Comparison of ENCODE assay signal across 9 cellular contexts in the genomic region with DNA sequence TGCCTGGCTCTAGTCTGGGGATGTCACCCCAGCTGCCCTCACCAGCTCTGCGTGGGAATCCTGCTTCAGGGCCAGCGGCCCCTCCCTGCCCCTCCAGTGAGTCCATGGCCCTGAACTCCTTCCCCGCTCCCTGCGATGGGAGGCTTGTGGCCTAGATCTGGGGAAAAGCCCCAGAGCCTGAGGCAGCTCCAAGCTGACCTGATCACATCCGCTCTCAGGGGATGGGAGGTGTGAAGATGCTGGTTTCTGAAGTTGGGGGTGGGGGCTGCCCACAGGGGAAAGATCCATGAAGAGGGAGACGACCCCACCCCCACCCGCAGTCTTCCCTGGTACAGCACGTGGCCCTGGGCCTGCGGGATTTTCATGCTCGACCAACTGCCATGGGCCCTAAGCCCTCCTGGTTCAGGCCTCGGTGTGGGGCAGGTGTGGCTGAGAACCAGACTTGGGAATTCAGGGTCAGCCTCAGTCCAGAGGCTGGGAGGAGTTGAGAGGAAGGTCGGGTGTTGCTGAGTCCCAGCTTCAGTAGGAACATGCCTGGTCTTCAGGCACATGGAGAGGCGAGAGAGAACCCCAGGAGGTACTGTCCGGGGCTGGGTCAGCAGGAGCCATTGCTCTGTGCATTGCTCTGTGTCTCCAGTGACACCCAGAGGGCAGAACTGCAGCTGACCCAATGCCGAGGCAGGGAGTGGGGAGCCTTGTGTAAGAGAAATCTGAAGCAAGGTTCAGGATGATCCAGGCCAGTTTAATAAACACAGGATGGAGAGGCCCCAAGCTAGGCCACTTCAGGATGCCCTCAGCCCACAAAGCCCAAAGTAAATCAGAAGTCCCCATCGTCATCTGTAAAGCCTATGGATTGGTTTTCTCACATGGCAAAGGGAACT.
DNase-seq lines count a peak whose midpoint lies in the region; ATAC-seq and TF ChIP-seq lines count a peak whose summit lies in the region.
"Had no signal": no experiment of that assay in that cellular context is flagged by ENCODE, and none has a peak within 500 bp of the region (broad histone marks: within the 10 kb centered on the region; RNA-seq: fewer than 3 reads in every experiment).

No MANE protein-coding gene starts in this region.

- H3K36me3 ChIP-seq in SK-N-SH (replicated peaks in 1 of 2; ENCODE audit: control insufficient read depth in 1 of 2, insufficient read depth in 2 of 2, low read length in 1 of 2) (no peaks in the 10 kb centered on the region), heart right ventricle (no peaks in the 10 kb centered on the region), HAP-1 (replicated peaks) (no peaks in the 10 kb centered on the region)

- no peak overlapping the region for H3K9ac ChIP-seq in SK-N-SH

- H3K27me3 Mint-ChIP-seq in stimulated activated memory B cell treated with anti-CD40 and anti-IgM and Interleukin-4, amounts not matched to agents 10 μg/mL and 1 μg/mL and 100 μg/mL, for 72 hours, result no peaks in the 10 kb centered on the region

- H4K20me1 ChIP-seq in SK-N-SH (ENCODE audit: insufficient read depth), result no peaks in the 10 kb centered on the region

- no peak overlapping the region for H3K4me3 ChIP-seq in SK-N-SH (ENCODE audit: low read depth in 2 of 2, low read length in 1 of 2)
- no peak overlapping the region for H3K4me3 ChIP-seq in heart right ventricle
- H3K4me3 ChIP-seq in HAP-1, result no peak overlapping the region

- H3F3A ChIP-seq in SK-N-SH (replicated peaks; ENCODE audit: insufficient read depth), result no peaks in the 10 kb centered on the region

- DNase-seq in DMS53 (lab: John Stamatoyannopoulos, UW) (peak; percentile 16), DMS53 treated with DMSO at 0.1 percent for 48 hours (lab: John Stamatoyannopoulos, UW; ENCODE audit: unreplicated experiment) (no peak), SK-N-SH (no peak), heart right ventricle (no peak), G401 (ENCODE audit: low spot score) (no peak), HAP-1 (ENCODE audit: low spot score in 2 of 2) (no peak), activated T-cell treated with anti-CD3 and anti-CD28 coated beads for 4 hours (no peak)

- no peak for TF ChIP-seq EP300 in SK-N-SH (IDR thresholded peaks at IDR 0.05; ENCODE audit: borderline replicate concordance in 1 of 2, low read depth in 1 of 2, low read length in 1 of 2)

- no peaks in the 10 kb centered on the region for H3K36me3 Mint-ChIP-seq in stimulated activated memory B cell treated with anti-CD40 and anti-IgM and Interleukin-4, amounts not matched to agents 10 μg/mL and 1 μg/mL and 100 μg/mL, for 72 hours

- in situ Hi-C loops in G401 (cut with HindIII; ENCODE audit: low sequenced_read_pairs) (no loop called here), HAP-1 (cut with MboI; ENCODE audit: low sequenced_read_pairs) (no loop called here)

- ATAC-seq in heart right ventricle, result peak; percentile 35 to 76 (median 63)
- no peak for ATAC-seq in stimulated activated memory B cell treated with anti-CD40 and anti-IgM and Interleukin-4, amounts not matched to agents 10 μg/mL and 1 μg/mL and 100 μg/mL, for 72 hours

- POLR2A ChIA-PET in SK-N-SH (lab: Yijun Ruan, JAX), result no interaction called here

- peak; percentile 51 for TF ChIP-seq RAD21 in SK-N-SH (IDR thresholded peaks at IDR 0.05; ENCODE audit: low read length)

- H3K27ac Mint-ChIP-seq in stimulated activated memory B cell treated with anti-CD40 and anti-IgM and Interleukin-4, amounts not matched to agents 10 μg/mL and 1 μg/mL and 100 μg/mL, for 72 hours, result peak overlapping the region; percentile 44

- no peaks in the 10 kb centered on the region for H3K4me1 Mint-ChIP-seq in stimulated activated memory B cell treated with anti-CD40 and anti-IgM and Interleukin-4, amounts not matched to agents 10 μg/mL and 1 μg/mL and 100 μg/mL, for 72 hours

- H2AFZ ChIP-seq in SK-N-SH (ENCODE audit: low read depth), result no peak overlapping the region

- no peaks in the 10 kb centered on the region for H3K79me2 ChIP-seq in SK-N-SH (ENCODE audit: insufficient read depth)

- CTCF ChIA-PET in SK-N-SH (lab: Yijun Ruan, JAX), result interaction anchor here (1.0 to 14.3 kb wide), 6 partner anchors 17 to 527 kb away, joined by 3 to 212 read pairs (median 20); no protein-coding TSS in a partner anchor

- H3K9me3 ChIP-seq in SK-N-SH (no peaks in the 10 kb centered on the region), heart right ventricle (peaks cover 0 to under 1% (median 0%) of the 10 kb centered on the region in 11 donors), HAP-1 (no peaks in the 10 kb centered on the region)

- WGBS in SK-N-SH (ENCODE audit: low lambda C conversion rate), result 68% methylated on average over 12 of the region's 16 CpGs
- WGBS in heart right ventricle, 2 donors, result 83 to 84% methylated on average over 16 of the region's 16 CpGs

- TF ChIP-seq CTCF in SK-N-SH (IDR thresholded peaks at IDR 0.05) (peak; percentile 29), heart right ventricle (IDR thresholded peaks at IDR 0.05) (peak in 8 of 9 donors; percentile 19 to 63 (median 38))

- H3K27me3 ChIP-seq in SK-N-SH (ENCODE audit: insufficient read depth) (no peaks in the 10 kb centered on the region), heart right ventricle (no peaks in the 10 kb centered on the region), HAP-1 (ENCODE audit: low read depth) (no peaks in the 10 kb centered on the region)

- intact Hi-C loops in heart right ventricle (cut with DNase I), result loop anchor here in 5 of 10 donors (1.0 to 10.0 kb wide), 7 partner anchors 247 to 357 kb away; a partner anchor contains a TSS

- H3K4me2 ChIP-seq in SK-N-SH, result no peak overlapping the region

- H3K4me3 Mint-ChIP-seq in stimulated activated memory B cell treated with anti-CD40 and anti-IgM and Interleukin-4, amounts not matched to agents 10 μg/mL and 1 μg/mL and 100 μg/mL, for 72 hours, result no peak overlapping the region

- no peak overlapping the region for H3K27ac ChIP-seq in SK-N-SH (ENCODE audit: low read depth in 2 of 2, low read length in 1 of 2)
- H3K27ac ChIP-seq in heart right ventricle, result peak overlapping the region in 6 of 10 donors; percentile 16 to 76 (median 53)
- H3K27ac ChIP-seq: 22Rv1 had no signal

- H3K4me1 ChIP-seq in SK-N-SH (ENCODE audit: control insufficient read depth in 1 of 2, insufficient read depth in 2 of 2, low read depth in 1 of 2, low read length in 1 of 2) (peaks cover 0 to 15% of the 10 kb centered on the region in 2 experiments; a peak in 1 of 4 replicates), heart right ventricle (peaks cover 5 to 48% (median 27%) of the 10 kb centered on the region in 9 donors), HAP-1 (no peaks in the 10 kb centered on the region)

- no peaks in the 10 kb centered on the region for H3K9me2 ChIP-seq in SK-N-SH

- H3K9me3 Mint-ChIP-seq in stimulated activated memory B cell treated with anti-CD40 and anti-IgM and Interleukin-4, amounts not matched to agents 10 μg/mL and 1 μg/mL and 100 μg/mL, for 72 hours, result no peaks in the 10 kb centered on the region

TF ChIP-seq in SK-N-SH, 30 proteins besides CTCF, POLR2A, EP300 and RAD21:
- TF ChIP-seq MXI1 (IDR thresholded peaks at IDR 0.05; ENCODE audit: low read depth, low read length), result no peak
- peak; percentile 27 for TF ChIP-seq SMC3 (IDR thresholded peaks at IDR 0.05; ENCODE audit: low read depth, low read length)

Comparison
In these comparisons a context has a peak if more than half of its experiments do, and no peak if none do; other contexts are left out.
1. H3K27ac ChIP-seq: peak in heart right ventricle (6 of 10); none in SK-N-SH (0 of 2).